28 cellular contexts compared by ENCODE assay signal in genomic region chr21:31308584-31308983, GRCh38.
"Had no signal": no experiment of that assay in that cellular context is flagged by ENCODE, and none has a peak within 500 bp of the region (broad histone marks: within the 10 kb centered on the region; RNA-seq: fewer than 3 reads in every experiment).

No MANE protein-coding gene starts in this region.

- H3K4me3 ChIP-seq: ascending aorta, breast epithelium, cardiac muscle cell, colonic mucosa had no signal

- H3K4me1 Mint-ChIP-seq: activated CD4-positive, alpha-beta T cell treated with anti-CD3 and anti-CD28 coated beads for 36 hours; activated naive CD4-positive, alpha-beta T cell treated with anti-CD3 and anti-CD28 coated beads, Interleukin-2, amount 10 ng/mL, durations not matched to agents 7 days and 5 days; activated naive CD8-positive, alpha-beta T cell treated with anti-CD3 and anti-CD28 coated beads, Interleukin-2, amount 10 ng/mL, durations not matched to agents 7 days and 5 days had no signal

- H3K27ac Mint-ChIP-seq: activated CD4-positive, alpha-beta memory T cell treated with anti-CD3 and anti-CD28 coated beads for 36 hours; activated CD4-positive, alpha-beta T cell treated with anti-CD3 and anti-CD28 coated beads for 36 hours; activated CD4-positive, alpha-beta T cell treated with anti-CD3 and anti-CD28 coated beads, Interleukin-2, amount 10 ng/mL, durations not matched to agents 24 days and 14 days; activated CD8-positive, alpha-beta T cell treated with anti-CD3 and anti-CD28 coated beads, Interleukin-2, amount 10 ng/mL, durations not matched to agents 7 days and 5 days; activated naive CD4-positive, alpha-beta T cell treated with anti-CD3 and anti-CD28 coated beads, Interleukin-2, amount 10 ng/mL, durations not matched to agents 7 days and 5 days; activated naive CD4-positive, alpha-beta T cell treated with anti-CD3 and anti-CD28 coated beads, Interleukin-2, amount 50 U/mL, for 72 hours; activated naive CD8-positive, alpha-beta T cell treated with anti-CD3 and anti-CD28 coated beads, Interleukin-2, amount 10 ng/mL, durations not matched to agents 7 days and 5 days; activated T-cell treated with anti-CD3 and anti-CD28 coated beads, Interleukin-2, amount 50 U/mL, for 24 hours; activated T-cell treated with anti-CD3 and anti-CD28 coated beads, Interleukin-2, amount 50 U/mL, for 72 hours; brain had no signal

- H3K36me3 ChIP-seq: ascending aorta, breast epithelium, cardiac muscle cell, colonic mucosa had no signal

- H3K4me3 Mint-ChIP-seq: activated CD4-positive, alpha-beta memory T cell treated with anti-CD3 and anti-CD28 coated beads for 36 hours; activated CD4-positive, alpha-beta T cell treated with anti-CD3 and anti-CD28 coated beads for 36 hours; activated CD4-positive, alpha-beta T cell treated with anti-CD3 and anti-CD28 coated beads, Interleukin-2, amount 10 ng/mL, durations not matched to agents 24 days and 14 days; activated CD8-positive, alpha-beta T cell treated with anti-CD3 and anti-CD28 coated beads, Interleukin-2, amount 10 ng/mL, durations not matched to agents 7 days and 5 days; activated naive CD4-positive, alpha-beta T cell treated with anti-CD3 and anti-CD28 coated beads, Interleukin-2, amount 10 ng/mL, durations not matched to agents 7 days and 5 days; activated naive CD8-positive, alpha-beta T cell treated with anti-CD3 and anti-CD28 coated beads, Interleukin-2, amount 10 ng/mL, durations not matched to agents 7 days and 5 days; activated T-cell treated with anti-CD3 and anti-CD28 coated beads, Interleukin-2, amount 50 U/mL, for 24 hours; activated T-cell treated with anti-CD3 and anti-CD28 coated beads, Interleukin-2, amount 50 U/mL, for 72 hours; brain had no signal

- FAIRE-seq: endometrium, frontal cortex had no signal

- DNase-seq: activated CD4-positive, alpha-beta memory T cell treated with anti-CD3 and anti-CD28 coated beads for 36 hours; activated CD4-positive, alpha-beta T cell treated with anti-CD3 and anti-CD28 coated beads for 36 hours; activated CD4-positive, alpha-beta T cell treated with anti-CD3 and anti-CD28 coated beads, Interleukin-2, amount 10 ng/mL, durations not matched to agents 24 days and 14 days; activated CD4-positive, CD25-positive, alpha-beta regulatory T cell; activated CD4-positive, CD25-positive, alpha-beta regulatory T cell treated with anti-CD3 and anti-CD28 coated beads, Interleukin-2, amount 50 U/mL, for 72 hours; activated CD8-positive, alpha-beta memory T cell treated with anti-CD3 and anti-CD28 coated beads, Interleukin-2, amount 50 U/mL, for 48 hours; activated CD8-positive, alpha-beta T cell treated with anti-CD3 and anti-CD28 coated beads, Interleukin-2, amount 10 ng/mL, durations not matched to agents 7 days and 5 days; activated gamma-delta T cell; activated naive CD4-positive, alpha-beta T cell; activated naive CD4-positive, alpha-beta T cell treated with anti-CD3 and anti-CD28 coated beads, Interleukin-2, amount 10 ng/mL, durations not matched to agents 7 days and 5 days; activated naive CD8-positive, alpha-beta T cell treated with anti-CD3 and anti-CD28 coated beads, Interleukin-2, amount 10 ng/mL, durations not matched to agents 7 days and 5 days; activated T-cell treated with anti-CD3 and anti-CD28 coated beads for 4 hours; activated T-cell treated with anti-CD3 and anti-CD28 coated beads, Interleukin-2, amount 50 U/mL, for 24 hours; activated T-cell treated with anti-CD3 and anti-CD28 coated beads, Interleukin-2, amount 50 U/mL, for 72 hours; central memory CD4-positive, alpha-beta T cell; cerebellar nuclear complex; colonic mucosa; effector CD8-positive, alpha-beta T cell; foreskin fibroblast; T-helper 2 cell had no signal

- H3K4me1 ChIP-seq: ascending aorta, breast epithelium, colonic mucosa had no signal

- H3K27ac ChIP-seq: ascending aorta, breast epithelium, cardiac muscle cell, colonic mucosa had no signal

- H3K27me3 Mint-ChIP-seq: activated CD4-positive, alpha-beta memory T cell treated with anti-CD3 and anti-CD28 coated beads for 36 hours; activated CD4-positive, alpha-beta T cell treated with anti-CD3 and anti-CD28 coated beads for 36 hours; activated CD4-positive, alpha-beta T cell treated with anti-CD3 and anti-CD28 coated beads, Interleukin-2, amount 10 ng/mL, durations not matched to agents 24 days and 14 days; activated naive CD4-positive, alpha-beta T cell treated with anti-CD3 and anti-CD28 coated beads, Interleukin-2, amount 10 ng/mL, durations not matched to agents 7 days and 5 days; activated naive CD8-positive, alpha-beta T cell treated with anti-CD3 and anti-CD28 coated beads, Interleukin-2, amount 10 ng/mL, durations not matched to agents 7 days and 5 days; activated T-cell treated with anti-CD3 and anti-CD28 coated beads, Interleukin-2, amount 50 U/mL, for 24 hours had no signal

- H3K27me3 ChIP-seq: ascending aorta, breast epithelium, cardiac muscle cell, colonic mucosa had no signal

- ATAC-seq: activated CD4-positive, alpha-beta T cell treated with anti-CD3 and anti-CD28 coated beads for 36 hours; activated CD8-positive, alpha-beta T cell treated with anti-CD3 and anti-CD28 coated beads, Interleukin-2, amount 10 ng/mL, durations not matched to agents 7 days and 5 days; activated naive CD4-positive, alpha-beta T cell treated with anti-CD3 and anti-CD28 coated beads, Interleukin-2, amount 50 U/mL, for 72 hours; activated T-cell treated with anti-CD3 and anti-CD28 coated beads, Interleukin-2, amount 50 U/mL, for 72 hours; esophagus mucosa had no signal

- H3K9me3 Mint-ChIP-seq: activated CD4-positive, alpha-beta memory T cell treated with anti-CD3 and anti-CD28 coated beads for 36 hours; activated CD4-positive, alpha-beta T cell treated with anti-CD3 and anti-CD28 coated beads, Interleukin-2, amount 10 ng/mL, durations not matched to agents 24 days and 14 days; activated naive CD4-positive, alpha-beta T cell treated with anti-CD3 and anti-CD28 coated beads, Interleukin-2, amount 10 ng/mL, durations not matched to agents 7 days and 5 days; activated naive CD4-positive, alpha-beta T cell treated with anti-CD3 and anti-CD28 coated beads, Interleukin-2, amount 50 U/mL, for 72 hours; activated naive CD8-positive, alpha-beta T cell treated with anti-CD3 and anti-CD28 coated beads, Interleukin-2, amount 10 ng/mL, durations not matched to agents 7 days and 5 days; activated T-cell treated with anti-CD3 and anti-CD28 coated beads, Interleukin-2, amount 50 U/mL, for 24 hours; activated T-cell treated with anti-CD3 and anti-CD28 coated beads, Interleukin-2, amount 50 U/mL, for 72 hours; brain had no signal

- H3K36me3 Mint-ChIP-seq: activated naive CD8-positive, alpha-beta T cell treated with anti-CD3 and anti-CD28 coated beads, Interleukin-2, amount 10 ng/mL, durations not matched to agents 7 days and 5 days had no signal

- H3K9me3 ChIP-seq: ascending aorta, breast epithelium, colonic mucosa had no signal
